Comparison of ENCODE assay signal across 8 cellular contexts in the genomic region with DNA sequence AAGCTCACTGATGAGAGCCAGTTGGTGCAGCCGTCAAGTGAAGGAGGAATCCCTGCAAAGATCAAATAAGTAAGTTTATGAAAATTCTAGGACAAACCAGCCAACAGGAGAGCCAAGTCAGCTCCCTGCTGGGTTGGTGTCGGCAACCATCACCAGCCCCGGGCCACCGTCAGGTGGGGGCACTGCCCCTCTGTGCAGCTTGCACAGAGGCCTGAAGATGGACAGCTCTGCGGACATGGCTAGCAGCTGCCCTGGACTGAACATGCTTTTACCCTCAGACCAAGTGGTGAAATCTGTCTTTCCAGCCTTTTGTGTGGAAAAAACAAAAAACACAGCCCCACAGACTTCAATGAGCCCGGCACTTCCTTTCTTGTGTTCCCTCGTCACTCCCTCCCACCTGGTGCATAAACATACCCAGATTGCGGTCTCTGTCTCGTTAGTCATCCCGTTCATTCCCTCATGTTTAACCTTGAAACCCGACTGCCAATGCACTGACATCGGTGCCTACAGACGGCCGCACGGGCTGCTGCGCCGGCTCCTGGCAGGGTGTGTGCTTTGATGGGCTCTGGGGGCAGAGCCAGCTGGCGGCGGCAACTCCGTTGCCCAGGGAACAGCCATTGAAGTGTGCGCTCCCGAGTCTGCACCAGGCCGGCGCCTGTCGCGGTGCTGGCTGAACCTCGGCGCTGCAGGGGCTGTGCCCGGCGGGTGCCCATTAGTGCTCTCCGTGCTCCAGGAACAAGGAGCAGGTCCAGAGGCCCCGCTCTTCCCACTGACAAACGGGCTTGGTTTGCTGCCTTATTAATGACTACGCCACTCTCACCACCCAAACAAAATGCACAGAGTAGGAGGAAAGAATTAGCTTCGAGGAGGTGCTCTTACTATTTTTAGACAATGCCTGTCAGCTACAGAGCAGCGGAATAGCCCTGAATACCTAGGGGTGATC.
DNase-seq lines count a peak whose midpoint lies in the region; ATAC-seq and TF ChIP-seq lines count a peak whose summit lies in the region.

No MANE protein-coding gene starts in this region.

- H3K27me3 ChIP-seq in endocrine pancreas (ENCODE audit: control insufficient read depth, insufficient read depth, low read length): no peaks in the 10 kb centered on the region
- H3K27me3 ChIP-seq in neural progenitor cell: no peaks in the 10 kb centered on the region
- no peaks in the 10 kb centered on the region for H3K27me3 ChIP-seq in transverse colon
- no peaks in the 10 kb centered on the region for H3K27me3 ChIP-seq in CD8-positive, alpha-beta memory T cell (ENCODE audit: insufficient read depth, low read length, poor library complexity, severe bottlenecking)

- H3K4me1 ChIP-seq in endocrine pancreas (ENCODE audit: control insufficient read depth, insufficient read depth, low read length) (peaks cover 5% of the 10 kb centered on the region), neural progenitor cell (no peaks in the 10 kb centered on the region), transverse colon (no peaks in the 10 kb centered on the region)
- H3K4me1 ChIP-seq in CD8-positive, alpha-beta memory T cell (ENCODE audit: insufficient read depth, low read length): no peaks in the 10 kb centered on the region

- H3K27ac Mint-ChIP-seq in neural progenitor cell: peak overlapping the region; percentile 69
- no peak overlapping the region for H3K27ac Mint-ChIP-seq in CD8-positive, alpha-beta memory T cell

- peaks cover 4% of the 10 kb centered on the region for H3K9me3 Mint-ChIP-seq in neural progenitor cell
- peaks cover 0 to 2% (median 0%) of the 10 kb centered on the region in 5 donors for H3K9me3 Mint-ChIP-seq in CD8-positive, alpha-beta memory T cell

- in situ Hi-C loops in transverse colon (cut with MboI; ENCODE audit: low pct_ligation_motif_present in 1 of 4, low pct_unique_long_range_greater_than_20kb in 1 of 4, low sequenced_read_pairs in 3 of 4): no loop called here

- no peak for TF ChIP-seq POLR2A in transverse colon (IDR thresholded peaks at IDR 0.05)

- H3K27me3 Mint-ChIP-seq in neural progenitor cell (ENCODE audit: insufficient read depth, low read depth): peaks cover 8% of the 10 kb centered on the region
- no peaks in the 10 kb centered on the region for H3K27me3 Mint-ChIP-seq in CD8-positive, alpha-beta memory T cell

- no peaks in the 10 kb centered on the region for H3K79me2 ChIP-seq in neural progenitor cell (ENCODE audit: low read depth)

- DNase-seq in DMS 273 treated with DMSO at 0.1 percent for 48 hours (lab: John Stamatoyannopoulos, UW): peak; percentile 89
- DNase-seq in NCI-H2196 (lab: John Stamatoyannopoulos, UW; ENCODE audit: unreplicated experiment): peak; percentile 88
- DNase-seq in neural progenitor cell (ENCODE audit: low spot score): no peak
- no peak for DNase-seq in transverse colon
- no peak for DNase-seq in CD8-positive, alpha-beta memory T cell

- no peak overlapping the region for H3K4me3 Mint-ChIP-seq in neural progenitor cell
- no peak overlapping the region for H3K4me3 Mint-ChIP-seq in CD8-positive, alpha-beta memory T cell

- POLR2A ChIA-PET in CD8-positive, alpha-beta memory T cell (lab: Charles Lee): no interaction called here

- intact Hi-C loops in transverse colon (cut with DNase I; ENCODE audit: low total_unique reads): no loop called here

- H3K4me2 ChIP-seq in neural progenitor cell: no peak overlapping the region

- H2AFZ ChIP-seq in neural progenitor cell (replicated peaks): no peak overlapping the region

- ATAC-seq in HG03097 (IDR thresholded peaks at IDR 0.05; ENCODE audit: low FRiP score, unreplicated experiment): no peak
- ATAC-seq in GM21390 (IDR thresholded peaks at IDR 0.05; ENCODE audit: unreplicated experiment): no peak

- CTCF ChIA-PET in CD8-positive, alpha-beta memory T cell (lab: Charles Lee): no interaction called here

- TF ChIP-seq CTCF in neural progenitor cell (IDR thresholded peaks at IDR 0.05): no peak
- TF ChIP-seq CTCF in transverse colon (IDR thresholded peaks at IDR 0.05): no peak

- WGBS in transverse colon (ENCODE audit: low coverage in 1 of 2), 2 donors: 80 to 85% methylated on average over 4 to 36 of the region's 36 CpGs

- H3K4me3 ChIP-seq in endocrine pancreas (ENCODE audit: control insufficient read depth, insufficient read depth, low read length): peak overlapping the region; percentile 19
- no peak overlapping the region for H3K4me3 ChIP-seq in neural progenitor cell
- H3K4me3 ChIP-seq in transverse colon: no peak overlapping the region
- no peak overlapping the region for H3K4me3 ChIP-seq in CD8-positive, alpha-beta memory T cell (ENCODE audit: low read length)

- H3K36me3 ChIP-seq in endocrine pancreas (ENCODE audit: control insufficient read depth, insufficient read depth, low read length) (no peaks in the 10 kb centered on the region), neural progenitor cell (no peaks in the 10 kb centered on the region), transverse colon (no peaks in the 10 kb centered on the region)
- H3K36me3 ChIP-seq in CD8-positive, alpha-beta memory T cell (ENCODE audit: insufficient read depth, low read length): peaks cover 5% of the 10 kb centered on the region

- H3K36me3 Mint-ChIP-seq in neural progenitor cell: peaks cover 7% of the 10 kb centered on the region
- peaks cover 3 to 43% (median 5%) of the 10 kb centered on the region in 3 donors for H3K36me3 Mint-ChIP-seq in CD8-positive, alpha-beta memory T cell

- no peak overlapping the region for H3K27ac ChIP-seq in neural progenitor cell
- H3K27ac ChIP-seq in transverse colon: no peak overlapping the region
- H3K27ac ChIP-seq in CD8-positive, alpha-beta memory T cell (ENCODE audit: low read depth, low read length): no peak overlapping the region

- peak overlapping the region; percentile 19 for H3K9ac ChIP-seq in endocrine pancreas (ENCODE audit: control insufficient read depth, insufficient read depth, low read length)
- no peak overlapping the region for H3K9ac ChIP-seq in neural progenitor cell

- H4K20me1 ChIP-seq in neural progenitor cell (ENCODE audit: low read depth): peaks cover 48% of the 10 kb centered on the region

- TF ChIP-seq EP300 in transverse colon (IDR thresholded peaks at IDR 0.05; ENCODE audit: low read depth): no peak

- peaks cover 32% of the 10 kb centered on the region for H3K4me1 Mint-ChIP-seq in neural progenitor cell
- H3K4me1 Mint-ChIP-seq in CD8-positive, alpha-beta memory T cell: peaks cover 6 to 15% (median 7%) of the 10 kb centered on the region in 3 donors

- H3K9me3 ChIP-seq in endocrine pancreas (ENCODE audit: control insufficient read depth, low read length) (no peaks in the 10 kb centered on the region), neural progenitor cell (ENCODE audit: low read depth) (no peaks in the 10 kb centered on the region), transverse colon (no peaks in the 10 kb centered on the region)
- no peaks in the 10 kb centered on the region for H3K9me3 ChIP-seq in CD8-positive, alpha-beta memory T cell (ENCODE audit: low read length)

- peaks cover under 1% of the 10 kb centered on the region for H3F3A ChIP-seq in neural progenitor cell (ENCODE audit: low read depth)

Comparison
In these comparisons a context has a peak if more than half of its experiments do, and no peak if none do; other contexts are left out.
1. DNase-seq: peak in DMS 273 treated with DMSO at 0.1 percent for 48 hours (single experiment) and NCI-H2196 (single experiment); none in neural progenitor cell (single experiment), transverse colon (single experiment) and CD8-positive, alpha-beta memory T cell (0 of 5).